ENCODE assay signal across 10 cellular contexts in genomic region chr1:27562021-27562420, GRCh38. TPM values are rescaled to one million over a fixed set of nuclear protein-coding genes. Genes with fewer than 3 reads are reported as not detected.
A peak's percentile ranks its signal among the peaks of the same experiment; 100 is the strongest.
DNase-seq lines count a peak whose midpoint lies in the region; ATAC-seq and TF ChIP-seq lines count a peak whose summit lies in the region.
"Had no signal": no experiment of that assay in that cellular context is flagged by ENCODE, and none has a peak within 500 bp of the region (broad histone marks: within the 10 kb centered on the region; RNA-seq: fewer than 3 reads in every experiment).

No MANE protein-coding gene starts in this region.

- peaks cover 8% of the 10 kb centered on the region for H3K4me1 Mint-ChIP-seq in activated T-cell treated with anti-CD3 and anti-CD28 coated beads, Interleukin-2, amount 50 U/mL, for 72 hours (ENCODE audit: low read depth)

- H3K4me2 ChIP-seq in neural cell (ENCODE audit: low read length): no peak overlapping the region

- no peaks in the 10 kb centered on the region for H3K27me3 Mint-ChIP-seq in activated T-cell treated with anti-CD3 and anti-CD28 coated beads, Interleukin-2, amount 50 U/mL, for 72 hours (ENCODE audit: low read depth)

- H3K9ac ChIP-seq in neural cell (ENCODE audit: low read length): peak overlapping the region; percentile 65

- H3K9me2 ChIP-seq in neural cell (ENCODE audit: insufficient read depth, low read length): no peaks in the 10 kb centered on the region

- H3F3A ChIP-seq in neural cell (ENCODE audit: insufficient read depth, low read length, poor library complexity, severe bottlenecking): peaks cover 5% of the 10 kb centered on the region

- intact Hi-C loops in thyroid gland (cut with DNase I): no loop called here

- H2AFZ ChIP-seq in neural cell (ENCODE audit: low read depth, low read length): no peak overlapping the region

- peaks cover 49% of the 10 kb centered on the region for H3K79me2 ChIP-seq in neural cell (replicated peaks; ENCODE audit: insufficient read depth, low read length)

- TF ChIP-seq CTCF in RWPE2 (IDR thresholded peaks at IDR 0.05; ENCODE audit: poor library complexity, severe bottlenecking) (no peak), neural cell (IDR thresholded peaks at IDR 0.05; ENCODE audit: poor library complexity, severe bottlenecking) (no peak), thyroid gland (IDR thresholded peaks at IDR 0.05) (no peak)

- TF ChIP-seq RAD21 in neural cell (conservative IDR thresholded peaks at IDR 0.05): no peak

- H3K36me3 ChIP-seq in RWPE2 (ENCODE audit: low read depth): peaks cover 8% of the 10 kb centered on the region
- peaks cover 0 to 13% of the 10 kb centered on the region in 2 donors for H3K36me3 ChIP-seq in esophagus (ENCODE audit: control insufficient read depth in 2 of 2, insufficient read depth in 2 of 2, low read length in 1 of 2)
- H3K36me3 ChIP-seq in neural cell (ENCODE audit: insufficient read depth, low read length): no peaks in the 10 kb centered on the region
- peaks cover 0 to 4% of the 10 kb centered on the region in 2 donors for H3K36me3 ChIP-seq in thyroid gland

- no peaks in the 10 kb centered on the region for H3K36me3 Mint-ChIP-seq in activated T-cell treated with anti-CD3 and anti-CD28 coated beads, Interleukin-2, amount 50 U/mL, for 72 hours (ENCODE audit: insufficient read depth in 2 of 2)

- WGBS in esophagus, 2 donors: 48 to 63% methylated on average over 20 of the region's 20 CpGs
- WGBS in thyroid gland, 2 donors: 63 to 69% methylated on average over 17 to 20 of the region's 20 CpGs

- H3K27ac ChIP-seq in RWPE2 (ENCODE audit: poor library complexity, severe bottlenecking): peak overlapping the region; percentile 93
- peak overlapping the region; percentile 80 to 91 for H3K27ac ChIP-seq in esophagus (ENCODE audit: low read depth in 2 of 2, low read length in 1 of 2)
- H3K27ac ChIP-seq in neural cell (ENCODE audit: low read length): peak overlapping the region; percentile 88
- peak overlapping the region; percentile 64 to 91 (median 73) for H3K27ac ChIP-seq in thyroid gland

- DNase-seq in RWPE2 (ENCODE audit: low spot score) (no peak), thyroid gland (no peak), activated gamma-delta T cell (lab: John Stamatoyannopoulos, UW) (no peak)
- no peak for DNase-seq in effector CD8-positive, alpha-beta T cell (lab: John Stamatoyannopoulos, UW)
- DNase-seq in activated T-cell treated with anti-CD3 and anti-CD28 coated beads, Interleukin-2, amount 50 U/mL, for 72 hours: no peak
- DNase-seq: NCI-H1930, PC-3 had no signal

- TF ChIP-seq EP300 in neural cell (conservative IDR thresholded peaks at IDR 0.05; ENCODE audit: poor library complexity, severe bottlenecking): no peak

- H3K4me1 ChIP-seq in RWPE2 (ENCODE audit: insufficient read depth, poor library complexity, severe bottlenecking) (peaks cover 18% of the 10 kb centered on the region), esophagus (ENCODE audit: control insufficient read depth in 2 of 2, insufficient read depth in 2 of 2, low read length in 1 of 2) (peaks cover 34 to 82% of the 10 kb centered on the region in 2 donors), thyroid gland (peaks cover 73 to 84% of the 10 kb centered on the region in 2 donors)

- H3K27me3 ChIP-seq in RWPE2 (ENCODE audit: insufficient read depth, poor library complexity, severe bottlenecking) (no peaks in the 10 kb centered on the region), esophagus (ENCODE audit: control insufficient read depth in 1 of 2, insufficient read depth in 2 of 2, low read length in 2 of 2) (no peaks in the 10 kb centered on the region), neural cell (ENCODE audit: insufficient read depth, low read depth, low read length) (no peaks in the 10 kb centered on the region), thyroid gland (no peaks in the 10 kb centered on the region)

- no peaks in the 10 kb centered on the region for H3K9me3 ChIP-seq in RWPE2 (ENCODE audit: severe bottlenecking)
- no peaks in the 10 kb centered on the region for H3K9me3 ChIP-seq in esophagus (ENCODE audit: control insufficient read depth in 2 of 2, insufficient read depth in 1 of 2, low read depth in 1 of 2, low read length in 1 of 2)
- H3K9me3 ChIP-seq in neural cell (ENCODE audit: low read length): no peaks in the 10 kb centered on the region
- no peaks in the 10 kb centered on the region for H3K9me3 ChIP-seq in thyroid gland

- no peaks in the 10 kb centered on the region for H3K9me3 Mint-ChIP-seq in activated T-cell treated with anti-CD3 and anti-CD28 coated beads, Interleukin-2, amount 50 U/mL, for 72 hours

- H3K4me3 ChIP-seq in RWPE2 (ENCODE audit: severe bottlenecking) (no peak overlapping the region), esophagus (ENCODE audit: low read depth in 1 of 2, low read length in 2 of 2) (no peak overlapping the region), neural cell (ENCODE audit: low read length) (peak overlapping the region; percentile 49), thyroid gland (replicated peaks in 1 of 3) (no peak overlapping the region)

- ATAC-seq in RWPE2 (ENCODE audit: low read depth) (no peak), HG02798 (IDR thresholded peaks at IDR 0.05; ENCODE audit: poor library complexity, unreplicated experiment) (no peak)
- ATAC-seq in activated T-cell treated with anti-CD3 and anti-CD28 coated beads, Interleukin-2, amount 50 U/mL, for 72 hours (replicated peaks in 1 of 2): no peak
- ATAC-seq: PC-3 had no signal

- no peak overlapping the region for H3K4me3 Mint-ChIP-seq in activated T-cell treated with anti-CD3 and anti-CD28 coated beads, Interleukin-2, amount 50 U/mL, for 72 hours

- no peaks in the 10 kb centered on the region for H4K20me1 ChIP-seq in neural cell (ENCODE audit: insufficient read depth)

- no peak overlapping the region for H3K27ac Mint-ChIP-seq in activated T-cell treated with anti-CD3 and anti-CD28 coated beads, Interleukin-2, amount 50 U/mL, for 72 hours

- no peak for TF ChIP-seq POLR2A in thyroid gland (IDR thresholded peaks at IDR 0.05)

TF ChIP-seq in neural cell, 6 proteins besides CTCF, POLR2A, EP300 and RAD21:
- TF ChIP-seq TAF1 (IDR thresholded peaks at IDR 0.05; ENCODE audit: low read depth) (no peak), SMC3 (conservative IDR thresholded peaks at IDR 0.05; ENCODE audit: poor library complexity) (no peak), MXI1 (conservative IDR thresholded peaks at IDR 0.05; ENCODE audit: poor library complexity, severe bottlenecking) (no peak), POLR2AphosphoS5 (IDR thresholded peaks at IDR 0.05) (no peak), EZH2 (IDR thresholded peaks at IDR 0.05; ENCODE audit: borderline replicate concordance, insufficient read depth, low read length, poor library complexity, severe bottlenecking) (no peak)
- TF ChIP-seq, protein P1, sequence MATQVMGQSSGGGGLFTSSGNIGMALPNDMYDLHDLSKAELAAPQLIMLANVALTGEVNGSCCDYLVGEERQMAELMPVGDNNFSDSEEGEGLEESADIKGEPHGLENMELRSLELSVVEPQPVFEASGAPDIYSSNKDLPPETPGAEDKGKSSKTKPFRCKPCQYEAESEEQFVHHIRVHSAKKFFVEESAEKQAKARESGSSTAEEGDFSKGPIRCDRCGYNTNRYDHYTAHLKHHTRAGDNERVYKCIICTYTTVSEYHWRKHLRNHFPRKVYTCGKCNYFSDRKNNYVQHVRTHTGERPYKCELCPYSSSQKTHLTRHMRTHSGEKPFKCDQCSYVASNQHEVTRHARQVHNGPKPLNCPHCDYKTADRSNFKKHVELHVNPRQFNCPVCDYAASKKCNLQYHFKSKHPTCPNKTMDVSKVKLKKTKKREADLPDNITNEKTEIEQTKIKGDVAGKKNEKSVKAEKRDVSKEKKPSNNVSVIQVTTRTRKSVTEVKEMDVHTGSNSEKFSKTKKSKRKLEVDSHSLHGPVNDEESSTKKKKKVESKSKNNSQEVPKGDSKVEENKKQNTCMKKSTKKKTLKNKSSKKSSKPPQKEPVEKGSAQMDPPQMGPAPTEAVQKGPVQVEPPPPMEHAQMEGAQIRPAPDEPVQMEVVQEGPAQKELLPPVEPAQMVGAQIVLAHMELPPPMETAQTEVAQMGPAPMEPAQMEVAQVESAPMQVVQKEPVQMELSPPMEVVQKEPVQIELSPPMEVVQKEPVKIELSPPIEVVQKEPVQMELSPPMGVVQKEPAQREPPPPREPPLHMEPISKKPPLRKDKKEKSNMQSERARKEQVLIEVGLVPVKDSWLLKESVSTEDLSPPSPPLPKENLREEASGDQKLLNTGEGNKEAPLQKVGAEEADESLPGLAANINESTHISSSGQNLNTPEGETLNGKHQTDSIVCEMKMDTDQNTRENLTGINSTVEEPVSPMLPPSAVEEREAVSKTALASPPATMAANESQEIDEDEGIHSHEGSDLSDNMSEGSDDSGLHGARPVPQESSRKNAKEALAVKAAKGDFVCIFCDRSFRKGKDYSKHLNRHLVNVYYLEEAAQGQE (IDR thresholded peaks at IDR 0.05; ENCODE audit: borderline replicate concordance): no peak

RNA-seq across cellular contexts. Expression of gene AHDC1, which starts 41.9 kb away (rescaled TPM):
- polyA plus RNA-seq in esophagus (10 to 100 TPM; 24.7 to 58.4 TPM), neural cell (5.3 and 18.4 TPM in 2 replicates)
- polyA minus RNA-seq in neural cell: 28.0 and 30.7 TPM in 2 replicates
- 10 to 100 TPM; 25.5 to 91.4 (median 47.8) TPM for total RNA-seq in thyroid gland
- total RNA-seq in activated T-cell treated with anti-CD3 and anti-CD28 coated beads, Interleukin-2, amount 50 U/mL, for 72 hours: 1 to 10 TPM; 8.4 to 9.3 TPM
